In genomic region chr10:78755877-78756455, GRCh38 we compare ENCODE assay signal across 2 cellular contexts.
TF ChIP-seq lines count a peak whose summit lies in the region.

No MANE protein-coding gene starts in this region.

TF ChIP-seq in IMR-90, 13 proteins besides CTCF, POLR2A, EP300 and RAD21:
- no peak for TF ChIP-seq RFX5 (IDR thresholded peaks at IDR 0.05; ENCODE audit: low read depth, low read length)
- no peak for TF ChIP-seq SMC3 (IDR thresholded peaks at IDR 0.05; ENCODE audit: low read depth, low read length)
- no peak for TF ChIP-seq CHD1 (IDR thresholded peaks at IDR 0.05; ENCODE audit: low read depth, low read length)
- TF ChIP-seq FOS (IDR thresholded peaks at IDR 0.05; ENCODE audit: low read depth, low read length), result no peak
- TF ChIP-seq, protein P1, sequence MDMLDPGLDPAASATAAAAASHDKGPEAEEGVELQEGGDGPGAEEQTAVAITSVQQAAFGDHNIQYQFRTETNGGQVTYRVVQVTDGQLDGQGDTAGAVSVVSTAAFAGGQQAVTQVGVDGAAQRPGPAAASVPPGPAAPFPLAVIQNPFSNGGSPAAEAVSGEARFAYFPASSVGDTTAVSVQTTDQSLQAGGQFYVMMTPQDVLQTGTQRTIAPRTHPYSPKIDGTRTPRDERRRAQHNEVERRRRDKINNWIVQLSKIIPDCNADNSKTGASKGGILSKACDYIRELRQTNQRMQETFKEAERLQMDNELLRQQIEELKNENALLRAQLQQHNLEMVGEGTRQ (IDR thresholded peaks at IDR 0.05; ENCODE audit: low read depth, low read length), result no peak
- no peak for TF ChIP-seq MAZ (IDR thresholded peaks at IDR 0.05; ENCODE audit: borderline replicate concordance, low read depth, low read length)
TF ChIP-seq in IMR-90: peak in this region for 0.

TF ChIP-seq in endothelial cell of umbilical vein, 7 proteins besides CTCF, POLR2A, EP300 and RAD21:
- no peak for TF ChIP-seq POLR2AphosphoS5 (IDR thresholded peaks at IDR 0.05; ENCODE audit: insufficient read depth, low read depth, low read length)
- TF ChIP-seq EZH2 (IDR thresholded peaks at IDR 0.05; ENCODE audit: borderline replicate concordance, low read depth, low read length, severe bottlenecking), result no peak
- TF ChIP-seq MAX (IDR thresholded peaks at IDR 0.05; ENCODE audit: insufficient read depth, insufficient read length), result no peak
- TF ChIP-seq GATA2 (IDR thresholded peaks at IDR 0.05; ENCODE audit: insufficient read depth, insufficient read length, low read depth, low read length), result no peak
- no peak for TF ChIP-seq FOS (IDR thresholded peaks at IDR 0.05; ENCODE audit: borderline replicate concordance, insufficient read depth, low read length)
- TF ChIP-seq JUN (IDR thresholded peaks at IDR 0.05; ENCODE audit: borderline replicate concordance, insufficient read depth, insufficient read length, low read depth), result no peak
- no peak for TF ChIP-seq MYC (IDR thresholded peaks at IDR 0.05; ENCODE audit: low read depth, low read length)
TF ChIP-seq in endothelial cell of umbilical vein: peak in this region for 0.
